Comparison of ENCODE assay signal across 8 cellular contexts in the genomic region with DNA sequence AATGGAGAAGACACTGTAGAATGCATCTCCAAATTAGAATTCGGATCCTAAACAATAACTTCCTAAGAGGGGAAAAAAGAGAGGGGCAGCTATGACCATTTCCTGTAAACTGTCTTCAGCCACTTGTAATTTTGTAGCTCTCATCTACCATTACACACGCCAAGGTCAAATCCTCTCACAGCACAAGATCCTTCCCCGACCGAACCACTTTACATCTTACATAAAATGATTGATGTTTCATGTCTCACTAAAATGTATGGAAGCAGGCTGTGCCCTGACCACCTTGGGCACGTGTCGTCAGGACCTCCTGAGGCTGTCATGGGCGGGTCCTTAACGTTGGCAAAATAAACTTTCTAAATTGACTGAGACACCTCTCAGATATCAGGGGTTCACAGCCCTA. TPM values are rescaled to one million over a fixed set of nuclear protein-coding genes. Genes with fewer than 3 reads are reported as not detected.
DNase-seq lines count a peak whose midpoint lies in the region; TF ChIP-seq lines count a peak whose summit lies in the region.

No MANE protein-coding gene starts in this region.

- no peaks in the 10 kb centered on the region for H3K9me2 ChIP-seq in SU-DHL-6 (replicated peaks; ENCODE audit: insufficient read depth, low read length)

- peaks cover 4 to 16% of the 10 kb centered on the region in 2 donors for H3K4me1 ChIP-seq in ascending aorta

- H3K4me2 ChIP-seq in SU-DHL-6 (ENCODE audit: low read depth, low read length, poor library complexity, severe bottlenecking), result peak overlapping the region; percentile 82

- intact Hi-C loops in ascending aorta (cut with DNase I), result no loop called here

- peak overlapping the region; percentile 43 for H3K4me3 ChIP-seq in SU-DHL-6 (ENCODE audit: insufficient read depth, low read length, poor library complexity, severe bottlenecking)
- peak overlapping the region; percentile 3 to 17 for H3K4me3 ChIP-seq in ascending aorta

- H3K36me3 ChIP-seq in SU-DHL-6 (ENCODE audit: low read length) (no peaks in the 10 kb centered on the region), ascending aorta (no peaks in the 10 kb centered on the region)

- H3K27ac ChIP-seq in SU-DHL-6 (ENCODE audit: low read depth, low read length) (peak overlapping the region; percentile 98), ascending aorta (peak overlapping the region; percentile 70 to 77)

- H3F3A ChIP-seq in SU-DHL-6 (ENCODE audit: insufficient read depth), result peaks cover 20% of the 10 kb centered on the region

- peak overlapping the region; percentile 45 for H2AFZ ChIP-seq in SU-DHL-6 (ENCODE audit: low read depth, low read length, severe bottlenecking)

- H3K9me3 ChIP-seq in SU-DHL-6 (ENCODE audit: insufficient read depth, low read length) (no peaks in the 10 kb centered on the region), ascending aorta (no peaks in the 10 kb centered on the region)

- H4K20me1 ChIP-seq in SU-DHL-6 (ENCODE audit: low read depth, low read length), result no peaks in the 10 kb centered on the region

- TF ChIP-seq CTCF in SU-DHL-6 (IDR thresholded peaks at IDR 0.05; ENCODE audit: insufficient read depth, low read length, poor library complexity, severe bottlenecking), result no peak
- TF ChIP-seq CTCF in ascending aorta (IDR thresholded peaks at IDR 0.05), result no peak

- peak overlapping the region; percentile 67 for H3K9ac ChIP-seq in SU-DHL-6 (ENCODE audit: low read length)

- no peaks in the 10 kb centered on the region for H3K79me2 ChIP-seq in SU-DHL-6 (ENCODE audit: insufficient read depth, low read length)

- no peaks in the 10 kb centered on the region for H3K27me3 ChIP-seq in SU-DHL-6 (ENCODE audit: low read length)
- no peaks in the 10 kb centered on the region for H3K27me3 ChIP-seq in ascending aorta

- DNase-seq in NCI-H524 (lab: John Stamatoyannopoulos, UW), result peak; percentile 6 to 34
- DNase-seq in NCI-H524 treated with DMSO at 0.1 percent for 48 hours (lab: John Stamatoyannopoulos, UW), result no peak
- DNase-seq in HS-27A (ENCODE audit: low read depth), result peak; percentile 15
- peak in 1 of 2 donors; percentile 74 for DNase-seq in ascending aorta (ENCODE audit: low spot score in 2 of 2)
- peak; percentile 42 for DNase-seq in kidney tubule cell (ENCODE audit: low spot score)
- DNase-seq in stimulated activated CD8-positive, alpha-beta memory T cell treated with anti-CD3 and anti-CD28 coated beads, Interleukin-7, amount 100 ng/mL, for 4 hours (ENCODE audit: low read depth in 2 of 2), result peak; percentile 1 to 15
- no peak for DNase-seq in HuH-7.5 (ENCODE audit: low spot score)

RNA-seq across cellular contexts. Expression of a gene that starts 24.1 kb away (rescaled TPM):
- 5.2 TPM for total RNA-seq in ascending aorta

Comparison
In these comparisons a context has a peak if more than half of its experiments do, and no peak if none do; other contexts are left out.
1. DNase-seq: peak in NCI-H524 (2 of 2), HS-27A (single experiment), kidney tubule cell (single experiment) and stimulated activated CD8-positive, alpha-beta memory T cell treated with anti-CD3 and anti-CD28 coated beads, Interleukin-7, amount 100 ng/mL, for 4 hours (2 of 2); none in NCI-H524 treated with DMSO at 0.1 percent for 48 hours (single experiment) and HuH-7.5 (single experiment).